ENCODE assay signal across 34 cellular contexts in the genomic region with DNA sequence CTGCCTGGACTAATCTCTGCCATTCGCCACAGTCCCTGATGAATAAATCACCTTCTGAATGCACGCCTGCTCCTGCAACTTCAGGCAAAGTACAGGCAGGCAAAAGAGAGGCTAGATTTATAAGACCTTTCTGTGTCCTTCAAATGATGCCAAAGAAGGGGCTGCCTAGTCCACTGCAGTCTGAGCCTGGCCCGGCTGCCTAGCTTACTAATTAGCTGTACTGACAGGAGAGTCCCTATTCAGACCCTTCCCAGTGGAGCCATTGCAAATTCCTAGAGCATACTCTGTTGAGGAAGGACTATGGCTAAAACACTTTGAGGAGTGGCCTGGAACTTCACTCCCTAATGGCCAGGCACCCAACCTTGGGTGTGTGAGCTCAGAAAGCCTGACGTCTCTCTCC.
"Had no signal": no experiment of that assay in that cellular context is flagged by ENCODE, and none has a peak within 500 bp of the region (broad histone marks: within the 10 kb centered on the region; RNA-seq: fewer than 3 reads in every experiment).

No MANE protein-coding gene starts in this region.

- H3K9me3 ChIP-seq: Peyer's patch had no signal

- H3K4me3 ChIP-seq: Peyer's patch had no signal

- H3K4me1 ChIP-seq: Peyer's patch had no signal

- H3K36me3 ChIP-seq: Peyer's patch, WERI-Rb-1 had no signal

- DNase-seq: activated CD4-positive, alpha-beta memory T cell treated with anti-CD3 and anti-CD28 coated beads, Interleukin-2, amount 10 ng/mL, durations not matched to agents 7 days and 5 days; activated CD4-positive, alpha-beta T cell treated with anti-CD3 and anti-CD28 coated beads for 1 hour; activated CD4-positive, alpha-beta T cell treated with anti-CD3 and anti-CD28 coated beads for 48 hours; activated CD4-positive, CD25-positive, alpha-beta regulatory T cell; activated CD8-positive, alpha-beta memory T cell treated with anti-CD3 and anti-CD28 coated beads for 24 hours; activated CD8-positive, alpha-beta memory T cell treated with anti-CD3 and anti-CD28 coated beads, Interleukin-2, amount 10 ng/mL, durations not matched to agents 7 days and 5 days; activated CD8-positive, alpha-beta memory T cell treated with anti-CD3 and anti-CD28 coated beads, Interleukin-2, amount 50 U/mL, for 48 hours; activated effector memory CD4-positive, alpha-beta T cell treated with Interleukin-2 at 50 U/mL for 16 hours; activated naive CD4-positive, alpha-beta T cell treated with anti-CD3 and anti-CD28 coated beads, Interleukin-2, amount 10 ng/mL, durations not matched to agents 7 days and 5 days; activated naive CD8-positive, alpha-beta T cell treated with anti-CD3 and anti-CD28 coated beads, Interleukin-2, amount 50 U/mL, for 24 hours; activated T-cell treated with anti-CD3 and anti-CD28 coated beads, Interleukin-2, amount 50 U/mL, for 48 hours; aorta; MM.1S; MV-4-11; NCI-H1092; NCI-H146; NCI-H187; NCI-H2029 treated with DMSO at 0.1 percent for 48 hours; NCI-H2107; NCI-H2171; NCI-H510A; NCI-H526; NCI-H748 treated with DMSO at 0.1 percent for 48 hours; NK-92 treated with Interleukin-12 subunit alpha and Interleukin-12 subunit beta, amount 100 ng/mL, for 24 hours; PC-3; Peyer's patch; RPMI8226; SIG-M5; T-cell; T-helper 17 cell; T-helper 9 cell had no signal

- ATAC-seq: activated CD8-positive, alpha-beta memory T cell treated with anti-CD3 and anti-CD28 coated beads, Interleukin-2, amount 10 ng/mL, durations not matched to agents 7 days and 5 days; activated naive CD8-positive, alpha-beta T cell treated with anti-CD3 and anti-CD28 coated beads, Interleukin-2, amount 50 U/mL, for 24 hours; PC-3; SK-N-SH treated with all-trans-retinoic acid at 6 μM for 48 hours; T-cell; T-helper 17 cell had no signal

- H3K27me3 ChIP-seq: Peyer's patch had no signal

- H3K27ac ChIP-seq: KMS-11, Peyer's patch, WERI-Rb-1 had no signal
